In genomic region chr1:10880063-10880462, GRCh38 we compare ENCODE assay signal across 24 cellular contexts.
"Had no signal": no experiment of that assay in that cellular context is flagged by ENCODE, and none has a peak within 500 bp of the region (broad histone marks: within the 10 kb centered on the region; RNA-seq: fewer than 3 reads in every experiment).

No MANE protein-coding gene starts in this region.

- H3K4me1 Mint-ChIP-seq: naive thymus-derived CD8-positive, alpha-beta T cell; nephron had no signal

- H3K27ac Mint-ChIP-seq: nephron; stimulated activated naive CD8-positive, alpha-beta T cell treated with anti-CD3 and anti-CD28 coated beads, Interleukin-15, Interleukin-2, amounts not matched to agents 100 ng/mL and 50 ng/mL, for 24 hours had no signal

- H3K4me3 Mint-ChIP-seq: naive thymus-derived CD8-positive, alpha-beta T cell; nephron; neural crest cell; stimulated activated naive CD8-positive, alpha-beta T cell treated with anti-CD3 and anti-CD28 coated beads, Interleukin-15, Interleukin-2, amounts not matched to agents 100 ng/mL and 50 ng/mL, for 24 hours had no signal

- FAIRE-seq: pancreas had no signal

- ATAC-seq: heart left ventricle; naive thymus-derived CD8-positive, alpha-beta T cell; pancreas; right cardiac atrium; sciatic nerve had no signal

- H3K36me3 ChIP-seq: heart left ventricle, left ventricle myocardium inferior, pancreas, prostate gland, suprapubic skin, thoracic aorta, tibial artery, uterus had no signal

- H3K9me3 ChIP-seq: heart left ventricle, left ventricle myocardium inferior, pancreas, prostate gland, suprapubic skin, thoracic aorta, tibial artery, uterus had no signal

- H3K4me1 ChIP-seq: heart left ventricle, left ventricle myocardium inferior, pancreas, prostate gland, suprapubic skin, tibial artery, uterus had no signal

- DNase-seq: islet precursor cell; left ventricle myocardium inferior; mesenchymal stem cell; pancreas; retina; right cardiac atrium; stimulated activated CD4-positive, alpha-beta T cell treated with anti-CD3 and anti-CD28 coated beads, Interleukin-12 subunit alpha, Interleukin-12 subunit beta, amount 100 ng/mL, for 4 hours; stimulated activated CD4-positive, alpha-beta T cell treated with anti-CD3 and anti-CD28 coated beads, Interleukin-15, amount 100 ng/mL, for 24 hours; stimulated activated CD4-positive, alpha-beta T cell treated with anti-CD3 and anti-CD28 coated beads, Interleukin-2, amount 100 ng/mL, for 24 hours; stimulated activated CD4-positive, alpha-beta T cell treated with anti-CD3 and anti-CD28 coated beads, Interleukin-4, amount 100 ng/mL, for 1 hour; stimulated activated naive CD4-positive, alpha-beta T cell; tibial artery; uterus had no signal

- H3K4me3 ChIP-seq: heart left ventricle, left ventricle myocardium inferior, lung, pancreas, prostate gland, skin epidermis, suprapubic skin, thoracic aorta, tibial artery, uterus had no signal

- H3K36me3 Mint-ChIP-seq: naive thymus-derived CD8-positive, alpha-beta T cell had no signal

- H3K27ac ChIP-seq: heart left ventricle, left ventricle myocardium inferior, pancreas, prostate gland, skin epidermis, suprapubic skin, thoracic aorta, tibial artery, uterus had no signal
